Comparison of ENCODE assay signal across 13 cellular contexts in genomic region chr3:152448091-152448490, GRCh38.
"Had no signal": no experiment of that assay in that cellular context is flagged by ENCODE, and none has a peak within 500 bp of the region (broad histone marks: within the 10 kb centered on the region; RNA-seq: fewer than 3 reads in every experiment).

No MANE protein-coding gene starts in this region.

- H3K9me3 Mint-ChIP-seq: activated naive CD8-positive, alpha-beta T cell treated with anti-CD3 and anti-CD28 coated beads, Interleukin-2, amount 10 ng/mL, durations not matched to agents 7 days and 5 days; dendritic cell treated with granulocyte-macrophage colony-stimulating factor and Interleukin-4, amounts not matched to agents 40 ng/mL and 50 ng/mL, for 4 days; endodermal cell had no signal

- H3K9me3 ChIP-seq: gastroesophageal sphincter, transverse colon, vagina had no signal

- H3K27ac Mint-ChIP-seq: dendritic cell treated with granulocyte-macrophage colony-stimulating factor and Interleukin-4, amounts not matched to agents 40 ng/mL and 50 ng/mL, for 4 days; endodermal cell had no signal

- H3K4me3 ChIP-seq: gastroesophageal sphincter, transverse colon, vagina had no signal

- DNase-seq: activated CD4-positive, CD25-positive, alpha-beta regulatory T cell treated with anti-CD3 and anti-CD28 coated beads, Interleukin-2, amount 50 U/mL, for 72 hours; activated naive CD8-positive, alpha-beta T cell treated with anti-CD3 and anti-CD28 coated beads, Interleukin-2, amount 10 ng/mL, durations not matched to agents 7 days and 5 days; activated T-cell treated with anti-CD3 and anti-CD28 coated beads, Interleukin-2, amount 50 U/mL, for 1 hour; anterior cingulate cortex; endodermal cell; left cardiac atrium; stimulated activated CD4-positive, alpha-beta T cell treated with anti-CD3 and anti-CD28 coated beads, Interleukin-1b, Interleukin-23, amount 100 ng/mL, for 48 hours; T-helper 9 cell; transverse colon had no signal

- H3K9ac ChIP-seq: parathyroid adenoma had no signal

- H3K4me1 Mint-ChIP-seq: endodermal cell had no signal

- H3K27ac ChIP-seq: parathyroid adenoma, transverse colon, vagina had no signal

- H3K36me3 ChIP-seq: vagina had no signal

- H3K4me3 Mint-ChIP-seq: activated naive CD8-positive, alpha-beta T cell treated with anti-CD3 and anti-CD28 coated beads, Interleukin-2, amount 10 ng/mL, durations not matched to agents 7 days and 5 days; dendritic cell treated with granulocyte-macrophage colony-stimulating factor and Interleukin-4, amounts not matched to agents 40 ng/mL and 50 ng/mL, for 4 days; endodermal cell had no signal

- H2AFZ ChIP-seq: parathyroid adenoma had no signal

- ATAC-seq: gastroesophageal sphincter, left cardiac atrium had no signal

- H3K27me3 ChIP-seq: gastroesophageal sphincter, transverse colon, vagina had no signal

- H3K27me3 Mint-ChIP-seq: activated naive CD8-positive, alpha-beta T cell treated with anti-CD3 and anti-CD28 coated beads, Interleukin-2, amount 10 ng/mL, durations not matched to agents 7 days and 5 days; dendritic cell treated with granulocyte-macrophage colony-stimulating factor and Interleukin-4, amounts not matched to agents 40 ng/mL and 50 ng/mL, for 4 days had no signal
